ENCODE assay signal across 28 cellular contexts in the genomic region with DNA sequence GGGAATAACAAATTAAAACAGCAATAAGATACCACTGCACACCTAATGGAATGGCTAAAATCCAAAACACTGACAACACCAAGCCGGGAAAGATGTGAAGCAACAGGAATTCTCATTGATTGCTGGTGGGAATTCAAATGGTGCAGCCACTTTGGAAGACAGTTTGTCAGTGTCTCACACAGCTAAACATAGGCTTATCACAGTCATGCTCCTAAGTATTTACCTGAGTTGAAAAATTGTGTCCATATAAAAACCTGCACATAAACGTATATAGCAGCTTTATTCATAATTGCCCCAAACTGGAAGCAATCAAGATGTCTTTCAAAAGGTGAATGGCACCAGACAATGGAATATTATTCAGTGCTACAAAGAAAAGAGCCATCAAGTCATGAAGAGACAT.
"Had no signal": no experiment of that assay in that cellular context is flagged by ENCODE, and none has a peak within 500 bp of the region (broad histone marks: within the 10 kb centered on the region; RNA-seq: fewer than 3 reads in every experiment).

No MANE protein-coding gene starts in this region.

- H3K4me1 ChIP-seq: thyroid gland, upper lobe of left lung, vagina had no signal

- H3K4me3 Mint-ChIP-seq: activated CD4-positive, alpha-beta memory T cell treated with anti-CD3 and anti-CD28 coated beads, Interleukin-2, amount 10 ng/mL, durations not matched to agents 7 days and 5 days; activated CD4-positive, alpha-beta T cell treated with anti-CD3 and anti-CD28 coated beads, Interleukin-2, amount 10 ng/mL, durations not matched to agents 7 days and 5 days; activated naive CD8-positive, alpha-beta T cell treated with anti-CD3 and anti-CD28 coated beads for 36 hours; effector memory CD8-positive, alpha-beta T cell; naive thymus-derived CD4-positive, alpha-beta T cell; stimulated activated naive B cell treated with anti-CD40 and anti-IgM and Interleukin-4, amounts not matched to agents 10 μg/mL and 1 μg/mL and 100 μg/mL, for 72 hours had no signal

- H3K4me3 ChIP-seq: gastroesophageal sphincter, hepatocyte, sigmoid colon, SK-N-MC, smooth muscle cell, stomach, thyroid gland, upper lobe of left lung, vagina had no signal

- H3K27ac ChIP-seq: hepatocyte, sigmoid colon, SK-N-MC, stomach, thyroid gland, upper lobe of left lung, vagina, WERI-Rb-1 had no signal

- ATAC-seq: activated CD4-positive, CD25-positive, alpha-beta regulatory T cell treated with anti-CD3 and anti-CD28 coated beads, Interleukin-2, amount 50 U/mL, for 24 hours; effector memory CD8-positive, alpha-beta T cell; gastroesophageal sphincter; left cardiac atrium; naive thymus-derived CD4-positive, alpha-beta T cell; stimulated activated naive B cell treated with anti-CD40 and anti-IgM and Interleukin-4, amounts not matched to agents 10 μg/mL and 1 μg/mL and 100 μg/mL, for 72 hours had no signal

- H3K36me3 ChIP-seq: gastroesophageal sphincter, sigmoid colon, stomach, thyroid gland, upper lobe of left lung, vagina, WERI-Rb-1 had no signal

- H3K27me3 Mint-ChIP-seq: activated CD4-positive, alpha-beta memory T cell treated with anti-CD3 and anti-CD28 coated beads, Interleukin-2, amount 10 ng/mL, durations not matched to agents 7 days and 5 days; activated CD4-positive, alpha-beta T cell treated with anti-CD3 and anti-CD28 coated beads, Interleukin-2, amount 10 ng/mL, durations not matched to agents 7 days and 5 days; activated naive CD8-positive, alpha-beta T cell treated with anti-CD3 and anti-CD28 coated beads for 36 hours; effector memory CD8-positive, alpha-beta T cell; naive thymus-derived CD4-positive, alpha-beta T cell; stimulated activated naive B cell treated with anti-CD40 and anti-IgM and Interleukin-4, amounts not matched to agents 10 μg/mL and 1 μg/mL and 100 μg/mL, for 72 hours had no signal

- H3K9me3 ChIP-seq: gastroesophageal sphincter, sigmoid colon, stomach, thyroid gland, upper lobe of left lung, vagina had no signal

- H3K27ac Mint-ChIP-seq: activated CD4-positive, alpha-beta memory T cell treated with anti-CD3 and anti-CD28 coated beads, Interleukin-2, amount 10 ng/mL, durations not matched to agents 7 days and 5 days; activated CD4-positive, alpha-beta T cell treated with anti-CD3 and anti-CD28 coated beads, Interleukin-2, amount 10 ng/mL, durations not matched to agents 7 days and 5 days; activated naive CD8-positive, alpha-beta T cell treated with anti-CD3 and anti-CD28 coated beads for 36 hours; stimulated activated naive B cell treated with anti-CD40 and anti-IgM and Interleukin-4, amounts not matched to agents 10 μg/mL and 1 μg/mL and 100 μg/mL, for 72 hours had no signal

- DNase-seq: activated CD4-positive, alpha-beta memory T cell treated with anti-CD3 and anti-CD28 coated beads, Interleukin-2, amount 10 ng/mL, durations not matched to agents 7 days and 5 days; activated CD4-positive, alpha-beta T cell treated with anti-CD3 and anti-CD28 coated beads, Interleukin-2, amount 10 ng/mL, durations not matched to agents 7 days and 5 days; activated naive CD4-positive, alpha-beta T cell; activated naive CD8-positive, alpha-beta T cell treated with anti-CD3 and anti-CD28 coated beads for 36 hours; amniotic stem cell; caudate nucleus; cortex of kidney; effector memory CD8-positive, alpha-beta T cell; erythroblast; left cardiac atrium; midbrain; naive thymus-derived CD4-positive, alpha-beta T cell; sigmoid colon; stimulated activated CD4-positive, alpha-beta T cell treated with anti-CD3 and anti-CD28 coated beads, Interleukin-1b, Interleukin-23, amount 100 ng/mL, for 48 hours; stimulated activated CD4-positive, alpha-beta T cell treated with anti-CD3 and anti-CD28 coated beads, Interleukin-4, amount 100 ng/mL, for 4 hours; stimulated activated CD8-positive, alpha-beta memory T cell treated with anti-CD3 and anti-CD28 coated beads, Interleukin-4, amount 100 ng/mL, for 48 hours; stimulated activated naive B cell treated with anti-CD40 and anti-IgM and Interleukin-4, amounts not matched to agents 10 μg/mL and 1 μg/mL and 100 μg/mL, for 72 hours; stomach; T-helper 9 cell; thyroid gland; upper lobe of left lung; WERI-Rb-1 had no signal

- H3K9me3 Mint-ChIP-seq: activated CD4-positive, alpha-beta memory T cell treated with anti-CD3 and anti-CD28 coated beads, Interleukin-2, amount 10 ng/mL, durations not matched to agents 7 days and 5 days; activated naive CD8-positive, alpha-beta T cell treated with anti-CD3 and anti-CD28 coated beads for 36 hours; effector memory CD8-positive, alpha-beta T cell had no signal

- H3K27me3 ChIP-seq: gastroesophageal sphincter, hepatocyte, sigmoid colon, stomach, thyroid gland, upper lobe of left lung, vagina had no signal
